Comparison of ENCODE assay signal across 1 cellular context in genomic region chr1:23745515-23745914, GRCh38.
TF ChIP-seq lines count a peak whose summit lies in the region.

No MANE protein-coding gene starts in this region.

TF ChIP-seq in endothelial cell of umbilical vein, 7 proteins besides CTCF, POLR2A, EP300 and RAD21:
- TF ChIP-seq JUN (IDR thresholded peaks at IDR 0.05; ENCODE audit: borderline replicate concordance, insufficient read depth, insufficient read length, low read depth), result no peak
- no peak for TF ChIP-seq MYC (IDR thresholded peaks at IDR 0.05; ENCODE audit: low read depth, low read length)
- no peak for TF ChIP-seq MAX (IDR thresholded peaks at IDR 0.05; ENCODE audit: insufficient read depth, insufficient read length)
- no peak for TF ChIP-seq POLR2AphosphoS5 (IDR thresholded peaks at IDR 0.05; ENCODE audit: insufficient read depth, low read depth, low read length)
- no peak for TF ChIP-seq EZH2 (IDR thresholded peaks at IDR 0.05; ENCODE audit: borderline replicate concordance, low read depth, low read length, severe bottlenecking)
- TF ChIP-seq FOS (IDR thresholded peaks at IDR 0.05; ENCODE audit: borderline replicate concordance, insufficient read depth, low read length), result no peak
- TF ChIP-seq GATA2 (IDR thresholded peaks at IDR 0.05; ENCODE audit: insufficient read depth, insufficient read length, low read depth, low read length), result no peak
